In genomic region chr7:50284296-50284695, GRCh38 we compare ENCODE assay signal across 1 cellular context.
TF ChIP-seq lines count a peak whose summit lies in the region.

No MANE protein-coding gene starts in this region.

TF ChIP-seq in GM12878, 131 proteins besides CTCF, POLR2A, EP300 and RAD21 (continued from another document):
- TF ChIP-seq ZNF687 (IDR thresholded peaks at IDR 0.05) (0 out of 2 replicates have a peak, but pooled peaks have one; percentile 37), CHD1 (IDR thresholded peaks at IDR 0.05; ENCODE audit: low read depth, low read length) (no peak)
